In genomic region chr18:52216686-52217085, GRCh38 we compare ENCODE assay signal across 6 cellular contexts.
"Had no signal": no experiment of that assay in that cellular context is flagged by ENCODE, and none has a peak within 500 bp of the region (broad histone marks: within the 10 kb centered on the region; RNA-seq: fewer than 3 reads in every experiment).

No MANE protein-coding gene starts in this region.

- H2AFZ ChIP-seq: GM23338 had no signal

- DNase-seq: H9, HCEC 1CT, KBM-7 had no signal

- H3K4me3 ChIP-seq: GM23338 had no signal

- H3K27ac ChIP-seq: HL-60 had no signal

- ATAC-seq: GM23338, HepG2 had no signal

- H3K4me2 ChIP-seq: GM23338 had no signal
